Comparison of ENCODE assay signal across 1 cellular context in genomic region chr4:81467672-81467964, GRCh38.
TF ChIP-seq lines count a peak whose summit lies in the region.

No MANE protein-coding gene starts in this region.

TF ChIP-seq in WTC11, 78 proteins besides CTCF, POLR2A, EP300 and RAD21 (continued from another document):
- no peak for TF ChIP-seq ZSCAN18 (CRISPR knock-in tag; IDR thresholded peaks at IDR 0.05)
- TF ChIP-seq NFYB (CRISPR knock-in tag; conservative IDR thresholded peaks at IDR 0.05; ENCODE audit: low read depth) = no peak
- no peak for TF ChIP-seq ZNF512 (CRISPR knock-in tag; IDR thresholded peaks at IDR 0.05; ENCODE audit: borderline replicate concordance)
- no peak for TF ChIP-seq TEAD4 (CRISPR knock-in tag; IDR thresholded peaks at IDR 0.05)
- TF ChIP-seq HMGA2 (CRISPR knock-in tag; IDR thresholded peaks at IDR 0.05) = no peak
- TF ChIP-seq ZNF423 (CRISPR knock-in tag; IDR thresholded peaks at IDR 0.05) = no peak
- no peak for TF ChIP-seq GABPB1 (CRISPR knock-in tag; IDR thresholded peaks at IDR 0.05)
- no peak for TF ChIP-seq KAT7 (CRISPR knock-in tag; IDR thresholded peaks at IDR 0.05; ENCODE audit: borderline replicate concordance)
- TF ChIP-seq GRHL2 (CRISPR knock-in tag; IDR thresholded peaks at IDR 0.05; ENCODE audit: insufficient replicate concordance, severe bottlenecking) = no peak
- TF ChIP-seq TCF7 (CRISPR knock-in tag; IDR thresholded peaks at IDR 0.05; ENCODE audit: low read depth) = no peak
- no peak for TF ChIP-seq ZNF425 (CRISPR knock-in tag; conservative IDR thresholded peaks at IDR 0.05)
- no peak for TF ChIP-seq SMAD4 (CRISPR knock-in tag; IDR thresholded peaks at IDR 0.05)
- no peak for TF ChIP-seq ZNF232 (CRISPR knock-in tag; IDR thresholded peaks at IDR 0.05)
- TF ChIP-seq NFE2L1 (CRISPR knock-in tag; IDR thresholded peaks at IDR 0.05) = no peak
